Comparison of ENCODE assay signal across 8 cellular contexts in the genomic region with DNA sequence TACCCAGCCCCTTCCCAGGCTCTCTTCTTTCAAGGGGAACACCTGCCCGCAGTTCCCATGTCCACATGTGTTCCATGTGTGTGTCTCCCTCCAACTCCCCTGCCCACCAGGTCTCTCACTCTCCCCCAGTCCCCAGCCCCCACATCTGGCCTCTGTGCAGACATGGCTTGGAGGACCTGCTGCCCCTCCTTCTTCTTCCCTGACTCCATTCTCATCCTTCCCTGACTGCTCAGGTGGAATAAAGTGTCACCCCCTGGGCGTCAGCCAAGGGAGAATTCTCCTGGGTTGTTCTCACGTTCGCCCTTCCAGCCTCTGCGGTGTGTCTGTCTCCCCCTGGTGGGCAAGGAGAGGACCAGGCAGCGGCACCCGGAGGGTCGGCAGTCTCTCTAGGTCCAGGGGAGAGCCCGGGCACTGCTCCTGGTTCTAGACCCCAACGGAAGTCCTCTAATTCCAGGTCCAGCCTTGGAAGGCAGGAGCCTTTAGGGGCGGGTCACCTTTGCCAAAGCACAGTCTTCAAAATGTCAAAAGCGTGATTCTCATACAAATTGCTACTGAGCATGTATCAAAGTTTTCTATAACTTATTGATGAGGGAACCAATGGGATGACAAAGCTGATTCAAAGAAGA. TPM values are rescaled to one million over a fixed set of nuclear protein-coding genes. Genes with fewer than 3 reads are reported as not detected.
DNase-seq lines count a peak whose midpoint lies in the region; ATAC-seq and FAIRE-seq lines count a peak whose summit lies in the region.

No MANE protein-coding gene starts in this region.

- H3K4me3 Mint-ChIP-seq in central memory CD8-positive, alpha-beta T cell, result peak overlapping the region; percentile 66

- H3K36me3 Mint-ChIP-seq in central memory CD8-positive, alpha-beta T cell (ENCODE audit: insufficient read depth), result peaks cover 2% of the 10 kb centered on the region

- no peaks in the 10 kb centered on the region for H3K27me3 Mint-ChIP-seq in central memory CD8-positive, alpha-beta T cell

- ATAC-seq in central memory CD8-positive, alpha-beta T cell (replicated peaks; ENCODE audit: extremely low read depth, poor library complexity, severe bottlenecking), result no peak

- H3K27ac Mint-ChIP-seq in central memory CD8-positive, alpha-beta T cell (ENCODE audit: low read depth), result peak overlapping the region; percentile 90

- FAIRE-seq in GM19239 (lab: Jason Lieb, UNC), result peak; percentile 52

- H3K9me3 Mint-ChIP-seq in central memory CD8-positive, alpha-beta T cell, result no peaks in the 10 kb centered on the region

- DNase-seq in AG08395 (ENCODE audit: low spot score) (peak; percentile 78), GM19239 (ENCODE audit: insufficient read length, low spot score) (peak; percentile 77), NCI-H2171 (lab: John Stamatoyannopoulos, UW) (peak; percentile 89), lung microvascular endothelial cell (ENCODE audit: low read depth in 2 of 2) (peak; percentile 64), GOT3 (lab: John Stamatoyannopoulos, UW) (no peak)
- DNase-seq in activated CD4-positive, CD25-positive, alpha-beta regulatory T cell treated with anti-CD3 and anti-CD28 coated beads, Interleukin-2, amount 50 U/mL, for 16 hours (ENCODE audit: low read depth, low spot score), result peak; percentile 55
- peak; percentile 57 to 60 for DNase-seq in central memory CD8-positive, alpha-beta T cell (ENCODE audit: low spot score in 2 of 2)
- DNase-seq in stimulated activated CD8-positive, alpha-beta memory T cell treated with anti-CD3 and anti-CD28 coated beads, Interleukin-4, amount 100 ng/mL, for 24 hours (ENCODE audit: low read depth), result peak; percentile 56

- H3K4me1 Mint-ChIP-seq in central memory CD8-positive, alpha-beta T cell, result peaks cover 46% of the 10 kb centered on the region

RNA-seq across cellular contexts. Expression of gene EBF4, which starts 50.5 kb away (rescaled TPM):
- 0.87 and 3.8 TPM in 2 replicates for total RNA-seq in lung microvascular endothelial cell

RNA-seq across cellular contexts. Expression of gene CPXM1, which starts 57.4 kb away (rescaled TPM):
- total RNA-seq in lung microvascular endothelial cell, result 0.22 and 0.79 TPM in 2 replicates
